1 cellular context compared by ENCODE assay signal in the genomic region with DNA sequence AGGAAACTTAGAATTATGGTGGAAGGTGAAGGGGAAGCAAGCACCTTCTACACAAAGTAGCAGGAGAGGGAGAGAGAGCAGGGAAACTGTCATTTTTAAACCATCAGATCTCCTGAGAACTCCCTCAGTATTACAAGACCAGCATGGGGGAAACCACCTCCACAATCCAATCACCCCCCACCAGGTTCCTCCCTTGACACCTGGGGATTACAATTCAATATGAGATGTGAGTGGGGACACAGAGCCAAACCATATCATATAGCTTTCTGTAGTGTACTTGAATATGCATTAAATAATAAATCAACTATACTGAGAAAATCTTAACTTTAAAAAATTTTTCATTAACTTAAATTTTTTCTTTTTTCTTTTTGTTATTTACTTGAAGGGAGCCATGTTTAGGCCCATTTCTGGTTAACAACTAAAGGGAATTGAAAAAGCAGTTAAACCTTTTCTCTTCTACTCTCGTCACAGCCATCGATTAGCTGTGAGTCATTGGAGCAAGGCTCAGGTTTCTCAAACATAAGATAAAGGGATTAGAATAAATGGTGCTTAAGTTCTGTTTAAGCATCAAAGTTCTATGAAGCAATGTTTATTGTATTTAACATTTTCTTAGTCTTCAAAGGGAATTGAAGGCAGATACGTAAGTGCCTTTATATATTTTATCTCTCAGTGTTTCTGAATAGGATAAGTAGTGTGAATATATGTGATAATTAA.
TF ChIP-seq lines count a peak whose summit lies in the region.

No MANE protein-coding gene starts in this region.

TF ChIP-seq in HEK293, 187 proteins besides CTCF, POLR2A, EP300 and RAD21 (continued from another document):
- TF ChIP-seq, protein P1, sequence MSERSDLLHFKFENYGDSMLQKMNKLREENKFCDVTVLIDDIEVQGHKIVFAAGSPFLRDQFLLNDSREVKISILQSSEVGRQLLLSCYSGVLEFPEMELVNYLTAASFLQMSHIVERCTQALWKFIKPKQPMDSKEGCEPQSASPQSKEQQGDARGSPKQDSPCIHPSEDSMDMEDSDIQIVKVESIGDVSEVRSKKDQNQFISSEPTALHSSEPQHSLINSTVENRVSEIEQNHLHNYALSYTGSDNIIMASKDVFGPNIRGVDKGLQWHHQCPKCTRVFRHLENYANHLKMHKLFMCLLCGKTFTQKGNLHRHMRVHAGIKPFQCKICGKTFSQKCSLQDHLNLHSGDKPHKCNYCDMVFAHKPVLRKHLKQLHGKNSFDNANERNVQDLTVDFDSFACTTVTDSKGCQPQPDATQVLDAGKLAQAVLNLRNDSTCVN (tag by site-specific recombination; optimal IDR thresholded peaks at IDR 0.05), result no peak
- TF ChIP-seq ZNF777 (tag by site-specific recombination; IDR thresholded peaks at IDR 0.05; ENCODE audit: borderline replicate concordance), result no peak
- TF ChIP-seq ZNF37A (tag by site-specific recombination; IDR thresholded peaks at IDR 0.05), result no peak
- TF ChIP-seq ATF2 (tag by site-specific recombination; IDR thresholded peaks at IDR 0.05; ENCODE audit: low read depth), result no peak
- no peak for TF ChIP-seq YY2 (tag by site-specific recombination; IDR thresholded peaks at IDR 0.05)
- TF ChIP-seq ZNF341 (tag by site-specific recombination; IDR thresholded peaks at IDR 0.05; ENCODE audit: low read depth), result no peak
- peak; percentile 53; the same call in 1 of the 2 replicates for TF ChIP-seq ZNF184 (tag by site-specific recombination; IDR thresholded peaks at IDR 0.05)
